ENCODE assay signal across 3 cellular contexts in genomic region chr1:3616861-3617260, GRCh38.
"Had no signal": no experiment of that assay in that cellular context is flagged by ENCODE, and none has a peak within 500 bp of the region (broad histone marks: within the 10 kb centered on the region; RNA-seq: fewer than 3 reads in every experiment).

No MANE protein-coding gene starts in this region.

- DNase-seq: GDM1, GF-D8 had no signal

- H3K4me3 ChIP-seq: GM12878 had no signal
